In genomic region chr6:43786664-43787329, GRCh38 we compare ENCODE assay signal across 17 cellular contexts. TPM values are rescaled to one million over a fixed set of nuclear protein-coding genes. Genes with fewer than 3 reads are reported as not detected.
DNase-seq lines count a peak whose midpoint lies in the region; ATAC-seq and TF ChIP-seq lines count a peak whose summit lies in the region.
"Had no signal": no experiment of that assay in that cellular context is flagged by ENCODE, and none has a peak within 500 bp of the region (broad histone marks: within the 10 kb centered on the region; RNA-seq: fewer than 3 reads in every experiment).

No MANE protein-coding gene starts in this region.

- H4K20me1 ChIP-seq in PC-3 (ENCODE audit: low read length) (peaks cover 23% of the 10 kb centered on the region), osteoblast (ENCODE audit: insufficient read depth, low read length) (peaks cover 41% of the 10 kb centered on the region)

- H3K36me3 ChIP-seq in Caco-2 (ENCODE audit: control insufficient read depth, insufficient read depth, low read length) (peaks cover 6% of the 10 kb centered on the region), PC-3 (ENCODE audit: low read depth, low read length) (peaks cover 35% of the 10 kb centered on the region), osteoblast (ENCODE audit: insufficient read depth, low read length) (peaks cover 49% of the 10 kb centered on the region), spleen (peaks cover 0 to 49% (median 21%) of the 10 kb centered on the region in 6 donors)

- H3K4me3 Mint-ChIP-seq in Caco-2 (ENCODE audit: unreplicated experiment) (no peak overlapping the region), chondrocyte (ENCODE audit: unreplicated experiment) (no peak overlapping the region)
- H3K4me3 Mint-ChIP-seq: activated CD4-positive, alpha-beta T cell treated with anti-CD3 and anti-CD28 coated beads, Interleukin-2, amount 10 ng/mL, durations not matched to agents 7 days and 5 days; B cell; dendritic cell treated with granulocyte-macrophage colony-stimulating factor and Interleukin-4, amounts not matched to agents 40 ng/mL and 50 ng/mL, for 4 days had no signal

- H3K27me3 Mint-ChIP-seq in Caco-2 (ENCODE audit: insufficient read depth, unreplicated experiment) (no peaks in the 10 kb centered on the region), chondrocyte (ENCODE audit: low read depth) (no peaks in the 10 kb centered on the region)
- H3K27me3 Mint-ChIP-seq: activated CD4-positive, alpha-beta T cell treated with anti-CD3 and anti-CD28 coated beads, Interleukin-2, amount 10 ng/mL, durations not matched to agents 7 days and 5 days; dendritic cell treated with granulocyte-macrophage colony-stimulating factor and Interleukin-4, amounts not matched to agents 40 ng/mL and 50 ng/mL, for 4 days had no signal

- BruUV-seq in Caco-2 (replicated peaks; lab: Mats Ljungman, UMichigan) (no TSS peak), PC-3 (replicated peaks; lab: Mats Ljungman, UMichigan) (no TSS peak)

- no peaks in the 10 kb centered on the region for H3K9me2 ChIP-seq in PC-3 (replicated peaks; ENCODE audit: low read length)

- TF ChIP-seq CTCF in Caco-2 (IDR thresholded peaks at IDR 0.05; ENCODE audit: insufficient read depth in 1 of 2, low read depth in 1 of 2, low read length in 1 of 2, severe bottlenecking in 1 of 2, unreplicated experiment in 1 of 2) (no peak), PC-3 (conservative IDR thresholded peaks at IDR 0.05; ENCODE audit: low read depth, low read length) (no peak), chondrocyte (IDR thresholded peaks at IDR 0.05) (no peak), osteoblast (IDR thresholded peaks at IDR 0.05; ENCODE audit: extremely low read depth, low read depth, low read length) (no peak), spleen (IDR thresholded peaks at IDR 0.05 in 8 of 11, conservative IDR thresholded peaks at IDR 0.05 in 3 of 11) (no peak)

- CTCF ChIA-PET in Caco-2 (lab: Charles Lee) (interaction anchor here (1.3 kb wide), 1 partner anchor 13 kb away, joined by 3 read pairs; no protein-coding TSS in a partner anchor), PC-3 (lab: Charles Lee) (no interaction called here)

- ATAC-seq in PC-3 (peak; percentile 35; the same call in 1 of the 2 replicates), GM18505 (IDR thresholded peaks at IDR 0.05; ENCODE audit: unreplicated experiment) (no peak)
- ATAC-seq: Panc1 had no signal

- H3K27ac Mint-ChIP-seq in Caco-2 (ENCODE audit: unreplicated experiment) (peak overlapping the region; percentile 20), chondrocyte (ENCODE audit: unreplicated experiment) (peak overlapping the region; percentile 73)
- H3K27ac Mint-ChIP-seq: activated CD4-positive, alpha-beta T cell treated with anti-CD3 and anti-CD28 coated beads, Interleukin-2, amount 10 ng/mL, durations not matched to agents 7 days and 5 days; B cell; dendritic cell treated with granulocyte-macrophage colony-stimulating factor and Interleukin-4, amounts not matched to agents 40 ng/mL and 50 ng/mL, for 4 days had no signal

- WGBS in spleen, 5 donors = 36 to 60% (median 50%) methylated on average over 1 of the region's 1 CpG

- H2AFZ ChIP-seq in PC-3 (ENCODE audit: low read length) = no peak overlapping the region
- H2AFZ ChIP-seq in osteoblast (ENCODE audit: low read length) = no peak overlapping the region

- DNase-seq in Caco-2 = no peak
- DNase-seq in PC-3 = peak; percentile 32
- DNase-seq in chondrocyte (ENCODE audit: low spot score) = no peak
- DNase-seq in osteoblast (ENCODE audit: insufficient read length, low spot score, missing footprints) = peak; percentile 51
- no peak for DNase-seq in spleen
- DNase-seq in NCI-H128 (lab: John Stamatoyannopoulos, UW; ENCODE audit: unreplicated experiment) = no peak
- DNase-seq: activated CD4-positive, alpha-beta T cell treated with anti-CD3 and anti-CD28 coated beads, Interleukin-2, amount 10 ng/mL, durations not matched to agents 7 days and 5 days; activated naive CD4-positive, alpha-beta T cell treated with Interleukin-2 at 50 U/mL for 16 hours; GF-D8; NCI-H1417 treated with DMSO at 0.1 percent for 48 hours; NCI-H774; stimulated activated CD4-positive, alpha-beta T cell treated with anti-CD3 and anti-CD28 coated beads, Interleukin-2, amount 100 ng/mL, for 48 hours had no signal

- H3K79me2 ChIP-seq in PC-3 (ENCODE audit: low read length) (no peaks in the 10 kb centered on the region), osteoblast (ENCODE audit: insufficient read depth, low read length) (peaks cover 15% of the 10 kb centered on the region)

- H3K9me3 ChIP-seq in Caco-2 (no peaks in the 10 kb centered on the region), PC-3 (ENCODE audit: low read length) (no peaks in the 10 kb centered on the region), osteoblast (ENCODE audit: low read depth, low read length) (no peaks in the 10 kb centered on the region), spleen (no peaks in the 10 kb centered on the region)

- H3K9me3 Mint-ChIP-seq in Caco-2 (ENCODE audit: unreplicated experiment) (no peaks in the 10 kb centered on the region), chondrocyte (ENCODE audit: low read depth) (no peaks in the 10 kb centered on the region)
- H3K9me3 Mint-ChIP-seq: activated CD4-positive, alpha-beta T cell treated with anti-CD3 and anti-CD28 coated beads, Interleukin-2, amount 10 ng/mL, durations not matched to agents 7 days and 5 days; dendritic cell treated with granulocyte-macrophage colony-stimulating factor and Interleukin-4, amounts not matched to agents 40 ng/mL and 50 ng/mL, for 4 days had no signal

- no peaks in the 10 kb centered on the region for H3K4me1 ChIP-seq in Caco-2
- peaks cover 7% of the 10 kb centered on the region; the same call in 1 of the 2 replicates for H3K4me1 ChIP-seq in PC-3 (ENCODE audit: insufficient read depth, low read length)
- peaks cover 7% of the 10 kb centered on the region for H3K4me1 ChIP-seq in osteoblast (ENCODE audit: insufficient read depth, low read length)
- H3K4me1 ChIP-seq in spleen = peaks cover 0 to 20% (median 3%) of the 10 kb centered on the region in 6 donors

- no peaks in the 10 kb centered on the region for H3F3A ChIP-seq in PC-3 (ENCODE audit: low read length, unreplicated experiment)

- H3K9ac ChIP-seq in PC-3 (ENCODE audit: low read length) = no peak overlapping the region

- H3K27me3 ChIP-seq in Caco-2 (replicated peaks; ENCODE audit: control insufficient read depth, insufficient read depth, low read length) (no peaks in the 10 kb centered on the region), PC-3 (ENCODE audit: low read length) (no peaks in the 10 kb centered on the region), osteoblast (ENCODE audit: insufficient read depth, low read length) (no peaks in the 10 kb centered on the region), spleen (replicated peaks in 1 of 7) (no peaks in the 10 kb centered on the region)

- H3K36me3 Mint-ChIP-seq in Caco-2 (ENCODE audit: insufficient read depth, unreplicated experiment) = peaks cover 72% of the 10 kb centered on the region
- peaks cover 25% of the 10 kb centered on the region for H3K36me3 Mint-ChIP-seq in chondrocyte (ENCODE audit: low read depth)

- no peak for TF ChIP-seq POLR2A in GM18505 (IDR thresholded peaks at IDR 0.05; ENCODE audit: borderline replicate concordance, extremely low read depth, insufficient read depth, insufficient read length)
- no peak for TF ChIP-seq POLR2A in spleen (IDR thresholded peaks at IDR 0.05)

- POLR2A ChIA-PET in Caco-2 (lab: Charles Lee) (interaction anchor here (0.7 to 1.2 kb wide), 3 partner anchors 17 to 47 kb away, joined by 3 read pairs; no protein-coding TSS in a partner anchor), PC-3 (lab: Charles Lee; ENCODE audit: unreplicated experiment) (interaction anchor here (0.6 kb wide), 1 partner anchor 157 kb away, joined by 4 read pairs; no protein-coding TSS in a partner anchor)

- H3K4me3 ChIP-seq in Caco-2 (ENCODE audit: low read depth, low read length) (no peak overlapping the region), PC-3 (ENCODE audit: low read length) (no peak overlapping the region), osteoblast (ENCODE audit: insufficient read depth, low read length) (no peak overlapping the region), spleen (no peak overlapping the region)
- H3K4me3 ChIP-seq: lung had no signal

- H3K27ac ChIP-seq in PC-3 (ENCODE audit: low read length) (no peak overlapping the region), osteoblast (ENCODE audit: low read depth, low read length) (no peak overlapping the region), spleen (no peak overlapping the region)

- intact Hi-C loops in Caco-2 (cut with micrococcal nuclease; ENCODE audit: unreplicated experiment) = no loop called here
- intact Hi-C loops in PC-3 (cut with micrococcal nuclease) = no loop called here
- intact Hi-C loops in spleen (cut with DNase I; ENCODE audit: low total_unique reads) = no loop called here

- H3K4me2 ChIP-seq in PC-3 (ENCODE audit: low read length) = no peak overlapping the region
- H3K4me2 ChIP-seq in osteoblast (ENCODE audit: insufficient read depth, low read length) = no peak overlapping the region

- H3K4me1 Mint-ChIP-seq in Caco-2 (ENCODE audit: low read depth, unreplicated experiment) (peaks cover 10% of the 10 kb centered on the region), chondrocyte (ENCODE audit: low read depth) (peaks cover 10% of the 10 kb centered on the region)
- H3K4me1 Mint-ChIP-seq: activated CD4-positive, alpha-beta T cell treated with anti-CD3 and anti-CD28 coated beads, Interleukin-2, amount 10 ng/mL, durations not matched to agents 7 days and 5 days; B cell had no signal

RNA-seq across cellular contexts. Expression of gene VEGFA, which starts 16.8 kb away (rescaled TPM):
- total RNA-seq in Caco-2 (2022) = 172 and 174 TPM in 2 replicates
- total RNA-seq in PC-3 (2014; rRNA removed) = 146 and 190 TPM in 2 replicates
- 24.8 to 139 TPM (median 137 TPM) in 3 replicates for total RNA-seq in chondrocyte
- total RNA-seq in osteoblast = 152 and 193 TPM in 2 replicates
- 100 to 1,000 TPM; 112 to 486 (median 203) TPM for total RNA-seq in spleen
- polyA plus RNA-seq in spleen = 10 to 100 TPM; 31.0 to 56.6 (median 36.0) TPM

Comparison
In these comparisons a context has a peak if more than half of its experiments do, and no peak if none do; other contexts are left out.
1. DNase-seq: peak in PC-3 (single experiment) and osteoblast (single experiment); none in Caco-2 (0 of 2), chondrocyte (single experiment), spleen (single experiment) and NCI-H128 (single experiment).